15 cellular contexts compared by ENCODE assay signal in the genomic region with DNA sequence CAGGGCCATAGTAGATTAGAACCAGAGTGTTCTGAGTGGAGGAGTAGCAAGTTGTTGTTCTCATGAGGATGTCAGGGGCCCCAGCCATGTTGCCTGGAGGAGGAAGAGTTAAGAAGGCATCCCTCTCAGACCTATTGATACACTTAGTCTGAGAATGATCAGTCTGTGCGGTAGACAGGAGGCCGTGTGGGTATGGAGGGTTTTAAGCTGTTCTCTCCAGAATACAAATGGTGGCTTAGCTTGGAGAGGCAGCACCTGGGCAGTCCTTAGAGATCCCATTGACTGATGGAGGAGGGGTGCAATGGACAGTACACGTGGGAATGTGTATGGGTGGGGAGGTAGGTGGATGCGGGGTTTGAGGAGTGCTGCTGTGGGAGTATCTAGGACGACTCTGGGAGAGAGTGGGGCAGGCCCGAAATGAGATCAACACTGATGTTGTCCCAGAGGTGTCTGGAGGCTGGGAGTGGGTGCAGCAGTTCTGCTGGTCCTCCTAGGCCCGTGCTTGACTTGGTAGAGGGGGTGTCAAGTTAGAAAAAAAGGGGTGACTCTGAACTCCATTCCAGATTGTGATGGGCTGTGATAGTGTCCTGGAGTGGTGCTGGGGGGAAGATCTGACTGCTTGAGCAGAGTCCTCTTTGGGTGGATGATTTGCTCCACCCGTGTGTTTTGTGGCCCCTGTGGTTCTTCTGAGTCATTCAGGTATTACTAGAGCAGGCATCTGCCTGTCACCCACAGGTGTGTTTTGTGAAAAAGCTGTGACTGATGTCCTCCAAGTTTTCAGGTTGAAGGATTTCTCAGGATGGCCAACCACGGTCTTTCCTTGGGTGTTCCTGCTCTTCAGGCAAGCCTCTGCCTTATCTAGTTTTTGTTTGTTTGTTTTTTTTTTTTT. TPM values are rescaled to one million over a fixed set of nuclear protein-coding genes. Genes with fewer than 3 reads are reported as not detected.
DNase-seq lines count a peak whose midpoint lies in the region; ATAC-seq and TF ChIP-seq lines count a peak whose summit lies in the region.
"Had no signal": no experiment of that assay in that cellular context is flagged by ENCODE, and none has a peak within 500 bp of the region (broad histone marks: within the 10 kb centered on the region; RNA-seq: fewer than 3 reads in every experiment).

No MANE protein-coding gene starts in this region.

- H3K27ac ChIP-seq in foreskin keratinocyte (peak overlapping the region; percentile 60), upper lobe of right lung (no peak overlapping the region), tibial nerve (no peak overlapping the region)
- H3K27ac ChIP-seq: uterus had no signal

- peaks cover 24% of the 10 kb centered on the region for H3K36me3 Mint-ChIP-seq in activated CD8-positive, alpha-beta T cell treated with anti-CD3 and anti-CD28 coated beads for 36 hours (ENCODE audit: low read depth)

- no peaks in the 10 kb centered on the region for H3K9me3 ChIP-seq in upper lobe of right lung
- H3K9me3 ChIP-seq in tibial nerve = no peaks in the 10 kb centered on the region
- H3K9me3 ChIP-seq: uterus had no signal

- H3K36me3 ChIP-seq in upper lobe of right lung (no peaks in the 10 kb centered on the region), tibial nerve (peaks cover 0 to 19% (median 0%) of the 10 kb centered on the region in 3 donors)
- H3K36me3 ChIP-seq: uterus had no signal

- H3K9me3 Mint-ChIP-seq in activated CD8-positive, alpha-beta T cell treated with anti-CD3 and anti-CD28 coated beads for 36 hours = no peaks in the 10 kb centered on the region

- 68 to 80% methylated on average over 9 of the region's 9 CpGs for WGBS in tibial nerve, 2 donors

- no peak for ATAC-seq in activated CD8-positive, alpha-beta T cell treated with anti-CD3 and anti-CD28 coated beads for 36 hours
- ATAC-seq in foreskin keratinocyte (no peak), upper lobe of right lung (no peak), GM18511 (IDR thresholded peaks at IDR 0.05; ENCODE audit: unreplicated experiment) (no peak)
- ATAC-seq: Panc1 had no signal

- no peak overlapping the region for H3K4me3 Mint-ChIP-seq in activated CD8-positive, alpha-beta T cell treated with anti-CD3 and anti-CD28 coated beads for 36 hours
- H3K4me3 Mint-ChIP-seq: H9 had no signal

- intact Hi-C loops in activated CD8-positive, alpha-beta T cell treated with anti-CD3 and anti-CD28 coated beads for 36 hours (cut with micrococcal nuclease) = no loop called here
- intact Hi-C loops in upper lobe of right lung (cut with DNase I) = loop anchor here (5.0 kb wide), 1 partner anchor 234 kb away; no protein-coding TSS in a partner anchor

- H3K4me1 Mint-ChIP-seq in activated CD8-positive, alpha-beta T cell treated with anti-CD3 and anti-CD28 coated beads for 36 hours (ENCODE audit: low read depth) = peaks cover 41% of the 10 kb centered on the region

- peak overlapping the region; percentile 22 for H3K27ac Mint-ChIP-seq in activated CD8-positive, alpha-beta T cell treated with anti-CD3 and anti-CD28 coated beads for 36 hours

- POLR2A ChIA-PET in activated CD8-positive, alpha-beta T cell treated with anti-CD3 and anti-CD28 coated beads for 36 hours (lab: Charles Lee) = interaction anchor here (1.1 to 38.3 kb wide), 4 partner anchors 14 to 233 kb away, joined by 4 to 955 read pairs (median 4); partner anchors contain the start of gene PCBP1

- no peak for TF ChIP-seq CTCF in activated CD8-positive, alpha-beta T cell treated with anti-CD3 and anti-CD28 coated beads for 36 hours (IDR thresholded peaks at IDR 0.05)
- no peak for TF ChIP-seq CTCF in foreskin keratinocyte (conservative IDR thresholded peaks at IDR 0.05)
- TF ChIP-seq CTCF in upper lobe of right lung (IDR thresholded peaks at IDR 0.05) = no peak
- no peak for TF ChIP-seq CTCF in tibial nerve (IDR thresholded peaks at IDR 0.05)

- peaks cover 18% of the 10 kb centered on the region for H3K4me1 ChIP-seq in foreskin keratinocyte
- peaks cover 12% of the 10 kb centered on the region for H3K4me1 ChIP-seq in upper lobe of right lung
- peaks cover 0 to 13% (median 13%) of the 10 kb centered on the region in 4 donors for H3K4me1 ChIP-seq in tibial nerve
- H3K4me1 ChIP-seq: uterus had no signal

- H3K4me3 ChIP-seq in upper lobe of right lung (no peak overlapping the region), tibial nerve (no peak overlapping the region)
- H3K4me3 ChIP-seq: uterus had no signal

- no peak for TF ChIP-seq EP300 in tibial nerve (IDR thresholded peaks at IDR 0.05)

- peak; percentile 32 for DNase-seq in stimulated activated CD4-positive, alpha-beta T cell treated with anti-CD3 and anti-CD28 coated beads, Interleukin-2, amount 100 ng/mL, for 4 hours (ENCODE audit: low read depth)
- no peak for DNase-seq in stimulated activated CD4-positive, alpha-beta T cell treated with anti-CD3 and anti-CD28 coated beads, Interleukin-4, amount 100 ng/mL, for 24 hours
- DNase-seq in activated CD8-positive, alpha-beta T cell treated with anti-CD3 and anti-CD28 coated beads for 36 hours = peak; percentile 71
- DNase-seq in foreskin keratinocyte (peak in 1 of 2 donors; percentile 50), upper lobe of right lung (peak; percentile 38), tibial nerve (ENCODE audit: low spot score in 2 of 2) (no peak), SK-N-DZ (ENCODE audit: low spot score) (no peak)
- DNase-seq: DMS79 treated with DMSO at 0.1 percent for 48 hours; H9; NCI-H2029 treated with DMSO at 0.1 percent for 48 hours; NCI-H69; stimulated activated CD4-positive, alpha-beta T cell treated with anti-CD3 and anti-CD28 coated beads, Interleukin-2, amount 100 ng/mL, for 24 hours; uterus had no signal

- no peaks in the 10 kb centered on the region for H3K27me3 Mint-ChIP-seq in activated CD8-positive, alpha-beta T cell treated with anti-CD3 and anti-CD28 coated beads for 36 hours

- CTCF ChIA-PET in activated CD8-positive, alpha-beta T cell treated with anti-CD3 and anti-CD28 coated beads for 36 hours (lab: Charles Lee) = interaction anchor here (1.8 to 6.8 kb wide), 2 partner anchors 232 to 234 kb away, joined by 4 to 83 read pairs; partner anchors contain the start of gene MXD1

- TF ChIP-seq POLR2A in tibial nerve (IDR thresholded peaks at IDR 0.05) = no peak

- H3K27me3 ChIP-seq in foreskin keratinocyte (no peaks in the 10 kb centered on the region), upper lobe of right lung (no peaks in the 10 kb centered on the region), tibial nerve (no peaks in the 10 kb centered on the region)
- H3K27me3 ChIP-seq: uterus had no signal

RNA-seq across cellular contexts. Expression of gene C2orf42, which starts 44.7 kb away (rescaled TPM):
- 10 to 100 TPM; 19.2 to 24.6 TPM for total RNA-seq in activated CD8-positive, alpha-beta T cell treated with anti-CD3 and anti-CD28 coated beads for 36 hours
- 9.3 and 10.0 TPM in 2 replicates for total RNA-seq in foreskin keratinocyte
- 4.6 and 4.8 TPM in 2 replicates for polyA plus RNA-seq in foreskin keratinocyte
- total RNA-seq in upper lobe of right lung = 9.6 TPM
- 10 to 100 TPM; 14.4 to 18.6 (median 16.1) TPM for total RNA-seq in tibial nerve
- polyA plus RNA-seq in SK-N-DZ (2014; cell fraction: cytosol; rRNA removed) = 8.0 and 11.3 TPM in 2 replicates
- 12.9 and 14.4 TPM in 2 replicates for polyA plus RNA-seq in SK-N-DZ (2014; cell fraction: nucleus; rRNA removed)

RNA-seq across cellular contexts. Expression of gene PCBP1, which starts 58.8 kb away (rescaled TPM):
- 100 to 1,000 TPM; 470 to 489 TPM for total RNA-seq in activated CD8-positive, alpha-beta T cell treated with anti-CD3 and anti-CD28 coated beads for 36 hours
- total RNA-seq in foreskin keratinocyte = 115 and 138 TPM in 2 replicates
- polyA plus RNA-seq in foreskin keratinocyte = 288 and 309 TPM in 2 replicates
- 337 TPM for total RNA-seq in upper lobe of right lung
- 100 to 1,000 TPM; 157 to 203 (median 188) TPM for total RNA-seq in tibial nerve
- 43.7 and 50.5 TPM in 2 replicates for polyA plus RNA-seq in SK-N-DZ (2014; cell fraction: cytosol; rRNA removed)
- polyA plus RNA-seq in SK-N-DZ (2014; cell fraction: nucleus; rRNA removed) = 25.4 and 55.6 TPM in 2 replicates

Comparison
In these comparisons a context has a peak if more than half of its experiments do, and no peak if none do; other contexts are left out.
1. DNase-seq: peak in stimulated activated CD4-positive, alpha-beta T cell treated with anti-CD3 and anti-CD28 coated beads, Interleukin-2, amount 100 ng/mL, for 4 hours (single experiment), activated CD8-positive, alpha-beta T cell treated with anti-CD3 and anti-CD28 coated beads for 36 hours (single experiment) and upper lobe of right lung (single experiment); none in stimulated activated CD4-positive, alpha-beta T cell treated with anti-CD3 and anti-CD28 coated beads, Interleukin-4, amount 100 ng/mL, for 24 hours (single experiment), tibial nerve (0 of 2) and SK-N-DZ (single experiment).